ENCODE assay signal across 8 cellular contexts in genomic region chr17:55266051-55266957, GRCh38. TPM values are rescaled to one million over a fixed set of nuclear protein-coding genes. Genes with fewer than 3 reads are reported as not detected.
DNase-seq lines count a peak whose midpoint lies in the region; ATAC-seq, FAIRE-seq and TF ChIP-seq lines count a peak whose summit lies in the region.

No MANE protein-coding gene starts in this region.

- H2AFZ ChIP-seq in HepG2 (ENCODE audit: low read length) (no peak overlapping the region), mesenchymal stem cell (ENCODE audit: low read depth, low read length) (no peak overlapping the region)

- peak in 1 of 2 experiments; percentile 30; a peak in 1 of 4 replicates for TF ChIP-seq EP300 in HepG2 (IDR thresholded peaks at IDR 0.05; ENCODE audit: low read depth in 2 of 2, low read length in 2 of 2)
- no peak for TF ChIP-seq EP300 in HepG2 (CRISPR knock-in tag; IDR thresholded peaks at IDR 0.05; ENCODE audit: borderline replicate concordance)

- no peaks in the 10 kb centered on the region for H3K9me3 ChIP-seq in HepG2 (ENCODE audit: low read length)
- peaks cover 4% of the 10 kb centered on the region for H3K9me3 ChIP-seq in mesenchymal stem cell (ENCODE audit: control insufficient read depth, low read length)

- no peak overlapping the region for H3K4ac ChIP-seq in mesenchymal stem cell (ENCODE audit: low read depth in 1 of 2, low read length in 2 of 2)

- H3K9me3 Mint-ChIP-seq in T-helper 1 cell treated with Interleukin-12 subunit alpha and Interleukin-12 subunit beta and Interleukin-4 antibody, amounts not matched to agents 30 μg/mL and 1 μg/mL, for 36 hours = peaks cover 5% of the 10 kb centered on the region
- H3K9me3 Mint-ChIP-seq in chondrocyte (ENCODE audit: low read depth) = peaks cover 6% of the 10 kb centered on the region

- H3K79me2 ChIP-seq in HepG2 (ENCODE audit: insufficient read depth, low read length) = peaks cover 63% of the 10 kb centered on the region

- H3K27me3 ChIP-seq in HepG2 (ENCODE audit: control insufficient read depth in 1 of 2, insufficient read depth in 2 of 2, low read length in 2 of 2) (no peaks in the 10 kb centered on the region; a peak in 1 of 5 replicates), mesenchymal stem cell (ENCODE audit: control insufficient read depth in 1 of 2, insufficient read depth in 1 of 2, low read length in 2 of 2) (peaks cover 49 to 70% of the 10 kb centered on the region in 2 experiments)

- H4K91ac ChIP-seq in mesenchymal stem cell (ENCODE audit: low read length) = no peak overlapping the region

- intact Hi-C loops in HepG2 (cut with micrococcal nuclease; ENCODE audit: unreplicated experiment) = loop anchor here (2.0 kb wide), 2 partner anchors 20 to 36 kb away; no protein-coding TSS in a partner anchor

- TF ChIP-seq POLR2A in HepG2 (IDR thresholded peaks at IDR 0.05; ENCODE audit: insufficient read depth in 1 of 2, low read depth in 2 of 2, low read length in 2 of 2) (peak in 1 of 2 experiments; percentile 86), H54 (IDR thresholded peaks at IDR 0.05; ENCODE audit: low read depth, low read length) (no peak)

- WGBS in HepG2 (ENCODE audit: low lambda C conversion rate) = under 1% methylated on average over 18 of the region's 25 CpGs
- 37% methylated on average over 17 of the region's 25 CpGs for WGBS in mesenchymal stem cell

- TF ChIP-seq CTCF in chondrocyte (IDR thresholded peaks at IDR 0.05) (no peak), HepG2 (CRISPR knock-in tag; IDR thresholded peaks at IDR 0.05) (no peak; the same call in 1 of the 2 replicates)

- DNase-seq in T-helper 1 cell (no peak), chondrocyte (ENCODE audit: low spot score) (no peak), HepG2 (ENCODE audit: low spot score) (peak; percentile 64), mesenchymal stem cell (no peak), H54 (ENCODE audit: insufficient read length, low spot score) (no peak)

- H3K36me3 ChIP-seq in HepG2 (replicated peaks in 1 of 2; ENCODE audit: control insufficient read depth in 1 of 2, insufficient read depth in 2 of 2, low read length in 2 of 2) = peaks cover 6 to 36% of the 10 kb centered on the region in 2 experiments
- H3K36me3 ChIP-seq in mesenchymal stem cell (ENCODE audit: control insufficient read depth in 1 of 2, insufficient read depth in 2 of 2, low read depth in 1 of 2, low read length in 2 of 2) = no peaks in the 10 kb centered on the region

- no peaks in the 10 kb centered on the region for H3K79me1 ChIP-seq in mesenchymal stem cell (replicated peaks; ENCODE audit: low read length, poor library complexity, severe bottlenecking)

- H3K9ac ChIP-seq in HepG2 (ENCODE audit: insufficient read depth, low read depth, low read length) = peak overlapping the region; percentile 97
- H3K9ac ChIP-seq in mesenchymal stem cell (ENCODE audit: low read length) = no peak overlapping the region

- H3K4me2 ChIP-seq in HepG2 (ENCODE audit: low read depth, low read length) = peak overlapping the region; percentile 93
- no peak overlapping the region for H3K4me2 ChIP-seq in mesenchymal stem cell (ENCODE audit: low read length, poor library complexity, severe bottlenecking)

- H3K4me1 ChIP-seq in HepG2 (ENCODE audit: insufficient read depth, low read length) = peaks cover 7% of the 10 kb centered on the region
- H3K4me1 ChIP-seq in mesenchymal stem cell (ENCODE audit: control insufficient read depth, insufficient read depth, low read depth, low read length) = peaks cover 18% of the 10 kb centered on the region

- peak overlapping the region; percentile 84 for H3K27ac ChIP-seq in HepG2 (ENCODE audit: extremely low read length, insufficient read depth, low read length)
- peak overlapping the region; percentile 52 for H3K27ac ChIP-seq in temporal lobe (ENCODE audit: low read depth, low read length)
- H3K27ac ChIP-seq in mesenchymal stem cell (ENCODE audit: low read length, poor library complexity, severe bottlenecking) = no peak overlapping the region

- no peak overlapping the region for H2AK5ac ChIP-seq in mesenchymal stem cell (ENCODE audit: low read length, severe bottlenecking)

- H2BK12ac ChIP-seq in mesenchymal stem cell (ENCODE audit: low read length in 2 of 2) = no peak overlapping the region

- no peak overlapping the region for H3K14ac ChIP-seq in mesenchymal stem cell (ENCODE audit: low read length in 2 of 2)

- H3K4me3 ChIP-seq in HepG2 (replicated peaks in 1 of 3; ENCODE audit: insufficient read depth in 1 of 3, low read depth in 2 of 3, low read length in 3 of 3) (peak overlapping the region; percentile 81 to 93 (median 83)), mesenchymal stem cell (ENCODE audit: insufficient read depth in 1 of 2, low read depth in 1 of 2, low read length in 2 of 2) (peak overlapping the region in 1 of 2 experiments; percentile 69)

- H3K4me3 Mint-ChIP-seq in T-helper 1 cell treated with Interleukin-12 subunit alpha and Interleukin-12 subunit beta and Interleukin-4 antibody, amounts not matched to agents 30 μg/mL and 1 μg/mL, for 36 hours = peak overlapping the region; percentile 57
- H3K4me3 Mint-ChIP-seq in chondrocyte (ENCODE audit: unreplicated experiment) = peak overlapping the region; percentile 26

- TF ChIP-seq RAD21 in HepG2 (CRISPR knock-in tag; IDR thresholded peaks at IDR 0.05) = no peak

- peaks cover 90% of the 10 kb centered on the region for H3K27me3 Mint-ChIP-seq in T-helper 1 cell treated with Interleukin-12 subunit alpha and Interleukin-12 subunit beta and Interleukin-4 antibody, amounts not matched to agents 30 μg/mL and 1 μg/mL, for 36 hours (ENCODE audit: low read depth)
- H3K27me3 Mint-ChIP-seq in chondrocyte (ENCODE audit: low read depth) = peaks cover 66% of the 10 kb centered on the region

- POLR2A ChIA-PET in HepG2 (lab: Yijun Ruan, JAX) = interaction anchor here (0.9 to 13.8 kb wide), 12 partner anchors 8 to 40 kb away, joined by 3 to 626 read pairs (median 6); no protein-coding TSS in a partner anchor

- FAIRE-seq in HepG2 (lab: Jason Lieb, UNC) (no peak), H54 (lab: Jason Lieb, UNC) (no peak)

- H2BK120ac ChIP-seq in mesenchymal stem cell (ENCODE audit: low read depth, low read length) = no peak overlapping the region

- CTCF ChIA-PET in HepG2 (lab: Yijun Ruan, JAX; ENCODE audit: low intra/inter-chr PET ratio, low total read pairs) = interaction anchor here (1.4 kb wide), 1 partner anchor 29 kb away, joined by 3 read pairs; no protein-coding TSS in a partner anchor

- no peak overlapping the region for H2BK15ac ChIP-seq in mesenchymal stem cell (ENCODE audit: low read depth, poor library complexity, severe bottlenecking)

- H3K36me3 Mint-ChIP-seq in T-helper 1 cell treated with Interleukin-12 subunit alpha and Interleukin-12 subunit beta and Interleukin-4 antibody, amounts not matched to agents 30 μg/mL and 1 μg/mL, for 36 hours (ENCODE audit: low read depth) = no peaks in the 10 kb centered on the region
- peaks cover under 1% of the 10 kb centered on the region for H3K36me3 Mint-ChIP-seq in chondrocyte (ENCODE audit: low read depth)

- no peak overlapping the region for H3K23ac ChIP-seq in mesenchymal stem cell (ENCODE audit: low read length in 2 of 2)

- no peak overlapping the region for H2BK5ac ChIP-seq in mesenchymal stem cell (ENCODE audit: low read depth, low read length, poor library complexity, severe bottlenecking)

- in situ Hi-C loops in HepG2 (cut with HindIII; ENCODE audit: extremely low pct_ligation_motif_present, low pct_unique_long_range_greater_than_20kb) = no loop called here

- no peaks in the 10 kb centered on the region for H4K20me1 ChIP-seq in HepG2 (ENCODE audit: insufficient read depth, low read length)

- no peak overlapping the region for H3K27ac Mint-ChIP-seq in T-helper 1 cell treated with Interleukin-12 subunit alpha and Interleukin-12 subunit beta and Interleukin-4 antibody, amounts not matched to agents 30 μg/mL and 1 μg/mL, for 36 hours
- H3K27ac Mint-ChIP-seq in chondrocyte (ENCODE audit: unreplicated experiment) = no peak overlapping the region

- H4K8ac ChIP-seq in mesenchymal stem cell (ENCODE audit: low read length) = no peak overlapping the region

- no peak overlapping the region for H3K18ac ChIP-seq in mesenchymal stem cell (ENCODE audit: low read depth in 1 of 2, low read length in 2 of 2)

- BruUV-seq in HepG2 (replicated peaks; lab: Mats Ljungman, UMichigan) = no TSS peak

- peak; percentile 71 for ATAC-seq in HepG2
- no peak for ATAC-seq in GM21576 (IDR thresholded peaks at IDR 0.05; ENCODE audit: unreplicated experiment)

- H3K4me1 Mint-ChIP-seq in T-helper 1 cell treated with Interleukin-12 subunit alpha and Interleukin-12 subunit beta and Interleukin-4 antibody, amounts not matched to agents 30 μg/mL and 1 μg/mL, for 36 hours (ENCODE audit: low read depth) = peaks cover 13% of the 10 kb centered on the region
- H3K4me1 Mint-ChIP-seq in chondrocyte (ENCODE audit: low read depth) = peaks cover 9% of the 10 kb centered on the region

TF ChIP-seq in HepG2, 621 proteins besides CTCF, POLR2A, EP300 and RAD21 (continues in another document):
- TF ChIP-seq ZNF616 (CRISPR knock-in tag; IDR thresholded peaks at IDR 0.05; ENCODE audit: low read depth) = no peak; the same call in 1 of the 2 replicates

RNA-seq across cellular contexts. Expression of gene HLF, which starts 1.5 kb away (rescaled TPM):
- total RNA-seq in chondrocyte = 0.18 to 0.47 TPM (median 0.27 TPM) in 3 replicates
- total RNA-seq in HepG2 (2016; rRNA removed; fragmentation: Illumina TruSeq; extraction: Trizol) = 197 and 202 TPM in 2 replicates
- 34.5 and 39.5 TPM in 2 replicates for total RNA-seq in HepG2 (2016; cell fraction: cytosol; rRNA removed; fragmentation: Illumina TruSeq; extraction: Trizol; ENCODE audit: low read depth)
- 175 and 198 TPM in 2 replicates for total RNA-seq in HepG2 (2016; cell fraction: insoluble cytoplasmic fraction; rRNA removed; fragmentation: Illumina TruSeq; extraction: Trizol)
- 156 and 157 TPM in 2 replicates for total RNA-seq in HepG2 (2016; cell fraction: membrane; rRNA removed; fragmentation: Illumina TruSeq; extraction: Trizol)
- total RNA-seq in HepG2 (2016; cell fraction: nucleus; rRNA removed; fragmentation: Illumina TruSeq; extraction: Trizol) = 187 and 216 TPM in 2 replicates
- polyA plus RNA-seq in HepG2 (2011; rRNA removed) = 346 and 353 TPM in 2 replicates
- polyA plus RNA-seq in HepG2 (2011; cell fraction: cytosol; rRNA removed) = 266 and 275 TPM in 2 replicates
- polyA plus RNA-seq in HepG2 (2011; cell fraction: nucleus; rRNA removed) = 442 and 465 TPM in 2 replicates
- polyA plus RNA-seq in HepG2 (2012) = 217 and 233 TPM in 2 replicates
- polyA plus RNA-seq in HepG2 (2016; cell fraction: cytosol; fragmentation: Illumina TruSeq; extraction: Trizol; ENCODE audit: low read depth) = 21.4 and 26.2 TPM in 2 replicates
- 217 and 237 TPM in 2 replicates for polyA plus RNA-seq in HepG2 (2016; cell fraction: insoluble cytoplasmic fraction; fragmentation: Illumina TruSeq; extraction: Trizol; ENCODE audit: low read depth)
- polyA plus RNA-seq in HepG2 (2016; cell fraction: membrane; fragmentation: Illumina TruSeq; extraction: Trizol; ENCODE audit: low read depth) = 106 and 107 TPM in 2 replicates
- 258 and 265 TPM in 2 replicates for polyA plus RNA-seq in HepG2 (2016; cell fraction: nucleus; fragmentation: Illumina TruSeq; extraction: Trizol; ENCODE audit: insufficient read depth, low read depth)
- 1.0 and 1,188 TPM in 2 replicates for polyA minus RNA-seq in HepG2 (2011; rRNA and poly(A)+ RNA removed; ENCODE audit: low replicate concordance)
- 240 and 275 TPM in 2 replicates for polyA minus RNA-seq in HepG2 (2011; cell fraction: cytosol; rRNA and poly(A)+ RNA removed)
- 508 and 622 TPM in 2 replicates for polyA minus RNA-seq in HepG2 (2011; cell fraction: nucleus; rRNA and poly(A)+ RNA removed)
- 6.6 TPM for total RNA-seq in temporal lobe
- polyA plus RNA-seq in mesenchymal stem cell (2013, experiment 1 of 2) = not detected
- not detected for polyA plus RNA-seq in mesenchymal stem cell (2013, experiment 2 of 2)
